In the genomic region with DNA sequence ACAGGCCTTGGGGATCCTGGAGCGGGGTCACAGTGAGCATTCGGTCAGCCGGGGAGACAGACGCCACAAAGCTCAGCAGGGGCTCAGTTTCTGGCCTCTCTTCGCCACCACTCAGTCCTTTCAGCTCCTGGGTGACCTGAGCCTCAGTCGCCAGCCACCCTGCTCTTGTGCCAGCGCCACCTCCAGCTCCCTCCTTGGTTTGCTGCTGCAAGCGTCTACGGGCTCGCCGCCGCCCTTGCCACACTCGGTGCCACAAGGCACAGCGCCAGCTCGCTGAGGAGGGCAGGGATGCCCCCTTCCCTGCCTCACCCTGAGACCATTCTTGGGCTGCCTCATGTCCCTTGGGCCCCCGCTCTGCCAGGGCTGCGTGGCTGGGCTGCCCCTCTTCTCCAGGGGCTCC, we compare ENCODE assay signal across 8 cellular contexts. TPM values are rescaled to one million over a fixed set of nuclear protein-coding genes. Genes with fewer than 3 reads are reported as not detected.
A peak's percentile ranks its signal among the peaks of the same experiment; 100 is the strongest.
DNase-seq lines count a peak whose midpoint lies in the region; TF ChIP-seq lines count a peak whose summit lies in the region.

No MANE protein-coding gene starts in this region.

- no peaks in the 10 kb centered on the region for H3K9me2 ChIP-seq in PC-9 (ENCODE audit: insufficient read depth)

- H3K4me2 ChIP-seq in PC-9: peak overlapping the region; percentile 100
- H3K4me2 ChIP-seq in fibroblast of lung (ENCODE audit: extremely low read depth, insufficient read depth, low read length): peak overlapping the region; percentile 97
- peak overlapping the region; percentile 75 for H3K4me2 ChIP-seq in parathyroid adenoma (ENCODE audit: low read length)

- H3K27me3 ChIP-seq in PC-9 (ENCODE audit: insufficient read depth, low read depth) (no peaks in the 10 kb centered on the region), fibroblast of lung (ENCODE audit: control insufficient read depth, insufficient read depth, low read length) (no peaks in the 10 kb centered on the region), parathyroid adenoma (ENCODE audit: control insufficient read depth, insufficient read depth, low read length) (no peaks in the 10 kb centered on the region)

- H3K79me2 ChIP-seq in PC-9 (ENCODE audit: low read depth) (peaks cover 52% of the 10 kb centered on the region), fibroblast of lung (ENCODE audit: control insufficient read depth, insufficient read depth, low read length) (peaks cover 50% of the 10 kb centered on the region), parathyroid adenoma (no peaks in the 10 kb centered on the region)

- TF ChIP-seq CTCF in PC-9 (conservative IDR thresholded peaks at IDR 0.05) (no peak), fibroblast of lung (conservative IDR thresholded peaks at IDR 0.05 in 1 of 2, IDR thresholded peaks at IDR 0.05 in 1 of 2; ENCODE audit: low read depth in 1 of 2, low read length in 2 of 2) (no peak), parathyroid adenoma (IDR thresholded peaks at IDR 0.05) (no peak)

- H3K4me1 ChIP-seq in PC-9 (replicated peaks; ENCODE audit: insufficient read depth): peaks cover 49% of the 10 kb centered on the region
- H3K4me1 ChIP-seq in fibroblast of lung (ENCODE audit: control insufficient read depth, extremely low read depth, insufficient read depth, low read length): peaks cover 13% of the 10 kb centered on the region
- H3K4me1 ChIP-seq in parathyroid adenoma: no peaks in the 10 kb centered on the region

- DNase-seq in Daoy (ENCODE audit: low read depth): peak; percentile 13
- DNase-seq in PC-9: no peak
- no peak for DNase-seq in fibroblast of lung (ENCODE audit: low read depth in 2 of 2)
- no peak for DNase-seq in NCI-H2196 treated with DMSO at 0.1 percent for 48 hours (lab: John Stamatoyannopoulos, UW; ENCODE audit: unreplicated experiment)
- no peak for DNase-seq in GDM1 (lab: John Stamatoyannopoulos, UW)
- DNase-seq in inferior parietal cortex (ENCODE audit: extremely low spot score): no peak
- no peak for DNase-seq in activated CD8-positive, alpha-beta memory T cell treated with anti-CD3 and anti-CD28 coated beads for 24 hours

- H4K20me1 ChIP-seq in PC-9 (ENCODE audit: insufficient read depth) (peaks cover 28% of the 10 kb centered on the region), fibroblast of lung (ENCODE audit: control insufficient read depth, extremely low read depth, insufficient read depth, low read length) (no peaks in the 10 kb centered on the region)

- H3K4me3 ChIP-seq in PC-9: peak overlapping the region; percentile 84
- peak overlapping the region; percentile 30 to 86 (median 64) for H3K4me3 ChIP-seq in fibroblast of lung (replicated peaks in 1 of 4; ENCODE audit: control extremely low read depth in 1 of 4, insufficient read depth in 1 of 4, low read depth in 3 of 4, low read length in 4 of 4)
- H3K4me3 ChIP-seq in parathyroid adenoma (ENCODE audit: low read depth, low read length): no peak overlapping the region

- peaks cover 28% of the 10 kb centered on the region for H3K36me3 ChIP-seq in PC-9 (ENCODE audit: low read depth)
- peaks cover 8% of the 10 kb centered on the region for H3K36me3 ChIP-seq in fibroblast of lung (ENCODE audit: control insufficient read depth, insufficient read depth, low read length)
- H3K36me3 ChIP-seq in parathyroid adenoma (ENCODE audit: control insufficient read depth, insufficient read depth, low read length): no peaks in the 10 kb centered on the region

- H3F3A ChIP-seq in PC-9 (ENCODE audit: insufficient read depth, low read depth): peaks cover 68% of the 10 kb centered on the region

- H3K9ac ChIP-seq in fibroblast of lung (ENCODE audit: insufficient read depth, low read length) (peak overlapping the region; percentile 92), parathyroid adenoma (no peak overlapping the region)

- H3K27ac ChIP-seq in PC-9: no peak overlapping the region
- H3K27ac ChIP-seq in fibroblast of lung (ENCODE audit: insufficient read depth, low read length): peak overlapping the region; percentile 88
- H3K27ac ChIP-seq in parathyroid adenoma: peak overlapping the region; percentile 29

- H2AFZ ChIP-seq in PC-9: no peak overlapping the region
- no peak overlapping the region for H2AFZ ChIP-seq in fibroblast of lung (ENCODE audit: low read length)
- H2AFZ ChIP-seq in parathyroid adenoma: no peak overlapping the region

- CTCF ChIA-PET in PC-9 (lab: Charles Lee): no interaction called here

- POLR2A ChIA-PET in PC-9 (lab: Charles Lee; ENCODE audit: unreplicated experiment): no interaction called here

- BruUV-seq in PC-9 (replicated peaks; lab: Mats Ljungman, UMichigan): no TSS peak

- intact Hi-C loops in PC-9 (cut with micrococcal nuclease; ENCODE audit: unreplicated experiment): no loop called here

- H3K9me3 ChIP-seq in PC-9 (ENCODE audit: insufficient read depth, low read depth) (no peaks in the 10 kb centered on the region), fibroblast of lung (ENCODE audit: control insufficient read depth, insufficient read depth, low read depth, low read length) (no peaks in the 10 kb centered on the region), parathyroid adenoma (ENCODE audit: control insufficient read depth, low read length) (no peaks in the 10 kb centered on the region)

RNA-seq across cellular contexts. Expression of a gene that starts 1.5 kb away (rescaled TPM):
- 1,694 and 1,735 TPM in 2 replicates for total RNA-seq in Daoy (2014; rRNA removed; shearing (Covaris generic))
- total RNA-seq in PC-9 (2021): 1,773 and 2,008 TPM in 2 replicates
- 1,405 and 1,825 TPM in 2 replicates for total RNA-seq in fibroblast of lung
- 1,308 and 1,333 TPM in 2 replicates for polyA plus RNA-seq in fibroblast of lung
- 1,642 and 1,675 TPM in 2 replicates for polyA plus RNA-seq in fibroblast of lung (2012)
- polyA minus RNA-seq in fibroblast of lung (ENCODE audit: low replicate concordance): 2,187 and 2,476 TPM in 2 replicates

RNA-seq across cellular contexts. Expression of a gene that starts 16.2 kb away (rescaled TPM):
- total RNA-seq in Daoy (2014; rRNA removed; shearing (Covaris generic)): 12.4 and 13.8 TPM in 2 replicates
- total RNA-seq in PC-9 (2021) (39.3 and 40.5 TPM in 2 replicates), fibroblast of lung (6.9 and 7.8 TPM in 2 replicates)
- polyA plus RNA-seq in fibroblast of lung: 5.5 and 6.8 TPM in 2 replicates
- 7.1 and 9.5 TPM in 2 replicates for polyA plus RNA-seq in fibroblast of lung (2012)
- 5.9 and 7.1 TPM in 2 replicates for polyA minus RNA-seq in fibroblast of lung (ENCODE audit: low replicate concordance)

RNA-seq across cellular contexts. Expression of a gene that starts 26.5 kb away (rescaled TPM):
- total RNA-seq in Daoy (2014; rRNA removed; shearing (Covaris generic)): 123 and 124 TPM in 2 replicates
- total RNA-seq in PC-9 (2021) (96.6 and 120 TPM in 2 replicates), fibroblast of lung (117 and 124 TPM in 2 replicates)
- 31.4 and 33.6 TPM in 2 replicates for polyA plus RNA-seq in fibroblast of lung
- polyA plus RNA-seq in fibroblast of lung (2012): 65.0 and 77.5 TPM in 2 replicates
- polyA minus RNA-seq in fibroblast of lung (ENCODE audit: low replicate concordance): 73.0 and 89.7 TPM in 2 replicates

RNA-seq across cellular contexts. Expression of a gene that starts 28.6 kb away (rescaled TPM):
- total RNA-seq in Daoy (2014; rRNA removed; shearing (Covaris generic)): 92.3 and 107 TPM in 2 replicates
- total RNA-seq in PC-9 (2021) (632 and 734 TPM in 2 replicates), fibroblast of lung (396 and 762 TPM in 2 replicates)
- polyA plus RNA-seq in fibroblast of lung: 209 and 220 TPM in 2 replicates
- polyA plus RNA-seq in fibroblast of lung (2012): 281 and 392 TPM in 2 replicates
- polyA minus RNA-seq in fibroblast of lung (ENCODE audit: low replicate concordance): 340 and 357 TPM in 2 replicates

RNA-seq across cellular contexts. Expression of a gene that starts 37.4 kb away (rescaled TPM):
- 18.0 and 19.3 TPM in 2 replicates for total RNA-seq in Daoy (2014; rRNA removed; shearing (Covaris generic))
- total RNA-seq in PC-9 (2021) (83.2 and 84.2 TPM in 2 replicates), fibroblast of lung (17.5 and 20.5 TPM in 2 replicates)
- polyA plus RNA-seq in fibroblast of lung: 17.8 and 22.6 TPM in 2 replicates
- 27.5 and 34.0 TPM in 2 replicates for polyA plus RNA-seq in fibroblast of lung (2012)
- 37.1 and 108 TPM in 2 replicates for polyA minus RNA-seq in fibroblast of lung (ENCODE audit: low replicate concordance)
